In the genomic region with DNA sequence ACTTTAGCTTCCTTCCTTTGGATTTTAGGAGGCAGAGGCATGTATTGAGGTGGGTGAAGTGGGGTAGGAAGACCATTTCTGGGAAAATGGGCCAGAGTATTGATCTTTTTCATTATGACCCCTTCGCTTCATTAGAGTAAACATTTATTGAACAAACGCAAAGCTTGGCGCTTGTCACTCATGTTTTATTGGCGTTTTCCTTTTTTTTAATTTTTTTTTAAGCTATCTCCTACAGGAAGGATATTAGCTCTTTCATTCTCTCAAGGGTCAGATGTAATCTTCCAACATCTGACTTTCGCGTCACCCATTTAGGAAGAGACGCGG, we compare ENCODE assay signal across 8 cellular contexts. TPM values are rescaled to one million over a fixed set of nuclear protein-coding genes. Genes with fewer than 3 reads are reported as not detected.
DNase-seq lines count a peak whose midpoint lies in the region; ATAC-seq and TF ChIP-seq lines count a peak whose summit lies in the region.

No MANE protein-coding gene starts in this region.

- TF ChIP-seq POLR2A in adrenal gland (IDR thresholded peaks at IDR 0.05), result no peak
- TF ChIP-seq POLR2A in right lobe of liver (IDR thresholded peaks at IDR 0.05), result no peak
- no peak for TF ChIP-seq POLR2A in thyroid gland (IDR thresholded peaks at IDR 0.05)

- peaks cover 73% of the 10 kb centered on the region for H3K4me1 Mint-ChIP-seq in activated CD8-positive, alpha-beta memory T cell treated with anti-CD3 and anti-CD28 coated beads, Interleukin-2, amount 10 ng/mL, durations not matched to agents 7 days and 5 days

- H3K4me1 ChIP-seq in adrenal gland (replicated peaks in 1 of 2) (peaks cover 11 to 38% of the 10 kb centered on the region in 2 donors), right lobe of liver (peaks cover 0 to 12% (median 5%) of the 10 kb centered on the region in 4 donors), thyroid gland (peaks cover 8 to 9% of the 10 kb centered on the region in 2 donors)

- CTCF ChIA-PET in activated CD8-positive, alpha-beta memory T cell treated with anti-CD3 and anti-CD28 coated beads, Interleukin-2, amount 10 ng/mL, durations not matched to agents 7 days and 5 days (lab: Charles Lee), result interaction anchor here (0.9 to 7.5 kb wide), 5 partner anchors 14 to 96 kb away, joined by 3 to 149 read pairs (median 5); no protein-coding TSS in a partner anchor

- H3K27me3 ChIP-seq in adrenal gland (no peaks in the 10 kb centered on the region), right lobe of liver (no peaks in the 10 kb centered on the region), thyroid gland (no peaks in the 10 kb centered on the region)

- H3K27ac Mint-ChIP-seq in activated CD8-positive, alpha-beta memory T cell treated with anti-CD3 and anti-CD28 coated beads, Interleukin-2, amount 10 ng/mL, durations not matched to agents 7 days and 5 days, result peak overlapping the region; percentile 96

- WGBS in adrenal gland, 4 donors, result 26 to 31% (median 29%) methylated on average over 8 of the region's 8 CpGs
- WGBS in right lobe of liver (ENCODE audit: insufficient coverage, low coverage, low lambda C conversion rate, missing lambda C conversion rate), result 12% methylated on average over 8 of the region's 8 CpGs
- 27 to 30% methylated on average over 8 of the region's 8 CpGs for WGBS in thyroid gland, 2 donors

- H3K36me3 Mint-ChIP-seq in activated CD8-positive, alpha-beta memory T cell treated with anti-CD3 and anti-CD28 coated beads, Interleukin-2, amount 10 ng/mL, durations not matched to agents 7 days and 5 days, result peaks cover 42% of the 10 kb centered on the region

- TF ChIP-seq CTCF in adrenal gland (IDR thresholded peaks at IDR 0.05) (no peak), right lobe of liver (IDR thresholded peaks at IDR 0.05) (no peak), thyroid gland (IDR thresholded peaks at IDR 0.05) (no peak)

- H3K27ac ChIP-seq in adrenal gland, result peak overlapping the region in 4 of 5 donors; percentile 99 to 100 (median 100)
- peak overlapping the region; percentile 97 to 99 (median 97) for H3K27ac ChIP-seq in right lobe of liver
- peak overlapping the region; percentile 95 to 99 (median 99) for H3K27ac ChIP-seq in thyroid gland

- DNase-seq in activated CD8-positive, alpha-beta memory T cell treated with anti-CD3 and anti-CD28 coated beads, Interleukin-2, amount 10 ng/mL, durations not matched to agents 7 days and 5 days, result no peak
- DNase-seq in activated CD8-positive, alpha-beta memory T cell treated with anti-CD3 and anti-CD28 coated beads, Interleukin-2, amount 50 U/mL, for 4 hours, result no peak
- DNase-seq in adrenal gland (no peak), right lobe of liver (no peak), thyroid gland (no peak), DMS79 treated with DMSO at 0.1 percent for 48 hours (lab: John Stamatoyannopoulos, UW) (no peak), NCI-H526 (lab: John Stamatoyannopoulos, UW) (no peak), occipital lobe (lab: John Stamatoyannopoulos, UW) (no peak)

- no peaks in the 10 kb centered on the region for H3K9me3 Mint-ChIP-seq in activated CD8-positive, alpha-beta memory T cell treated with anti-CD3 and anti-CD28 coated beads, Interleukin-2, amount 10 ng/mL, durations not matched to agents 7 days and 5 days (ENCODE audit: low read depth)

- H3K36me3 ChIP-seq in adrenal gland (replicated peaks in 1 of 2) (peaks cover 0 to 17% of the 10 kb centered on the region in 2 donors), right lobe of liver (peaks cover 0 to 14% (median 3%) of the 10 kb centered on the region in 4 donors), thyroid gland (peaks cover 4 to 9% of the 10 kb centered on the region in 2 donors)

- intact Hi-C loops in adrenal gland (cut with DNase I) (loop anchor here in 1 of 2 donors (5.0 kb wide), 1 partner anchor 98 kb away; no protein-coding TSS in a partner anchor), right lobe of liver (cut with DNase I) (loop anchor here in 1 of 2 donors (10.0 kb wide), 1 partner anchor 60 kb away; no protein-coding TSS in a partner anchor), thyroid gland (cut with DNase I) (loop anchor here (10.0 kb wide), 1 partner anchor 350 kb away; no protein-coding TSS in a partner anchor)

- peak overlapping the region in 2 of 4 donors; percentile 89 to 91 for H3K4me3 ChIP-seq in adrenal gland
- H3K4me3 ChIP-seq in right lobe of liver, result peak overlapping the region; percentile 76 to 89 (median 87)
- H3K4me3 ChIP-seq in thyroid gland (replicated peaks in 1 of 3), result peak overlapping the region in 2 of 3 donors; percentile 83 to 98

- no peaks in the 10 kb centered on the region for H3K27me3 Mint-ChIP-seq in activated CD8-positive, alpha-beta memory T cell treated with anti-CD3 and anti-CD28 coated beads, Interleukin-2, amount 10 ng/mL, durations not matched to agents 7 days and 5 days

- H3K9me3 ChIP-seq in adrenal gland (replicated peaks in 1 of 3) (no peaks in the 10 kb centered on the region), right lobe of liver (no peaks in the 10 kb centered on the region), thyroid gland (no peaks in the 10 kb centered on the region)

- peak overlapping the region; percentile 100 for H3K4me3 Mint-ChIP-seq in activated CD8-positive, alpha-beta memory T cell treated with anti-CD3 and anti-CD28 coated beads, Interleukin-2, amount 10 ng/mL, durations not matched to agents 7 days and 5 days

- no peak for ATAC-seq in activated CD8-positive, alpha-beta memory T cell treated with anti-CD3 and anti-CD28 coated beads, Interleukin-2, amount 10 ng/mL, durations not matched to agents 7 days and 5 days
- no peak for ATAC-seq in right lobe of liver

RNA-seq across cellular contexts. Expression of gene SUB1, which starts 0.3 kb away (rescaled TPM):
- total RNA-seq in activated CD8-positive, alpha-beta memory T cell treated with anti-CD3 and anti-CD28 coated beads, Interleukin-2, amount 10 ng/mL, durations not matched to agents 7 days and 5 days, result 100 to 1,000 TPM; 525 to 528 TPM
- total RNA-seq in adrenal gland (100 to 1,000 TPM in 6 of 8 donors, 10 to 100 TPM in 2; 48.1 to 229 (median 166) TPM), right lobe of liver (100 to 1,000 TPM in 3 of 6 experiments, 10 to 100 TPM in 3; 52.5 to 124 (median 94.9) TPM), thyroid gland (100 to 1,000 TPM in 2 of 4 donors, 10 to 100 TPM in 2; 62.7 to 217 (median 113) TPM), occipital lobe (346 TPM)
- polyA plus RNA-seq in adrenal gland, result 100 to 1,000 TPM; 126 to 428 (median 126) TPM
